ENCODE assay signal across 1 cellular context in the genomic region with DNA sequence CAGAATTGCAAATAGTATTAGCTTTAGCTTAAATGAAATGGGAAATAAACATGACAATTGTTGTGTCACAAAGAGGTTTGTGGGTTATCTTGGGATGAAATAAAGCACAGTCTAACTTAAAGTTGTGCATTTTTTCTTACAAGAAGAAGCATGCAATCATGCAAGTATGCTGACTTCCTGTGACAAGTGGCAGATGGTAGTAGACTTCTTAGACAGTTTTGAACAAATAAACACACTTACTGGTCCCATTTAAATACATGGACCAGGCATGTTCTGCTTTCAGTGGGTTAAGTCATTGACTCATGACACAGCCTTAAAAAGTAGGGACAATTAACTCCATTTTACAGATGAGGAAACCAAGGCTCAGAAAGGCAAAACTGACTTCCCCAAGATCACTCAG.
TF ChIP-seq lines count a peak whose summit lies in the region.

No MANE protein-coding gene starts in this region.

TF ChIP-seq in SK-N-SH treated with all-trans-retinoic acid at 6 μM for 48 hours, 23 proteins besides CTCF, POLR2A, EP300 and RAD21 (continued from another document):
- TF ChIP-seq, protein P1, sequence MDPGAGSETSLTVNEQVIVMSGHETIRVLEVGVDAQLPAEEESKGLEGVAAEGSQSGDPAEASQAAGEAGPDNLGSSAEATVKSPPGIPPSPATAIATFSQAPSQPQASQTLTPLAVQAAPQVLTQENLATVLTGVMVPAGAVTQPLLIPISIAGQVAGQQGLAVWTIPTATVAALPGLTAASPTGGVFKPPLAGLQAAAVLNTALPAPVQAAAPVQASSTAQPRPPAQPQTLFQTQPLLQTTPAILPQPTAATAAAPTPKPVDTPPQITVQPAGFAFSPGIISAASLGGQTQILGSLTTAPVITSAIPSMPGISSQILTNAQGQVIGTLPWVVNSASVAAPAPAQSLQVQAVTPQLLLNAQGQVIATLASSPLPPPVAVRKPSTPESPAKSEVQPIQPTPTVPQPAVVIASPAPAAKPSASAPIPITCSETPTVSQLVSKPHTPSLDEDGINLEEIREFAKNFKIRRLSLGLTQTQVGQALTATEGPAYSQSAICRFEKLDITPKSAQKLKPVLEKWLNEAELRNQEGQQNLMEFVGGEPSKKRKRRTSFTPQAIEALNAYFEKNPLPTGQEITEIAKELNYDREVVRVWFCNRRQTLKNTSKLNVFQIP (CRISPR knock-in tag; IDR thresholded peaks at IDR 0.05; ENCODE audit: borderline replicate concordance, low read depth), result no peak
- TF ChIP-seq BACH2 (CRISPR knock-in tag; IDR thresholded peaks at IDR 0.05; ENCODE audit: borderline replicate concordance), result no peak
- TF ChIP-seq PPARA (CRISPR knock-in tag; IDR thresholded peaks at IDR 0.05; ENCODE audit: borderline replicate concordance), result no peak
- no peak for TF ChIP-seq ISL1 (CRISPR knock-in tag; IDR thresholded peaks at IDR 0.05)
- TF ChIP-seq ZFP30 (CRISPR knock-in tag; IDR thresholded peaks at IDR 0.05), result no peak
